ENCODE assay signal across 8 cellular contexts in the genomic region with DNA sequence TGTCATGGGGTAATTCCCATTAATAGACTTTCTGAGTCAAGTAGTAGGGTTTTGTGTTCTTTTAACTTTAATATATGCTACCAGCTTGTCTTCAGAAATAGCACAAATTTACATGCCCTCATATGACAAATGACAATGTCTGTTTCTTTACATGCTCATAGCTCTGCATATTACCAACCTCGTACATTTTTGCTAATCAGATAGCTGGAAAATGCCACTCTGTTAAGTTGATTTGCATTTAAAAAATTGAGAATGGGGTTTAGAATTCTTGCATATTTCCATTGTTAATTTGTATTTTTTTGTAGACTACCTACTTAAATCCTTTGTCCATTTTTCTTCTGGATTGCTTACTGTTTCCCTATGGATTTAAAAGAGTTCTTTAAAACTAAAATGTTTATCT. TPM values are rescaled to one million over a fixed set of nuclear protein-coding genes. Genes with fewer than 3 reads are reported as not detected.
"Had no signal": no experiment of that assay in that cellular context is flagged by ENCODE, and none has a peak within 500 bp of the region (broad histone marks: within the 10 kb centered on the region; RNA-seq: fewer than 3 reads in every experiment).

No MANE protein-coding gene starts in this region.

- H3K9ac ChIP-seq: KMS-11 had no signal

- H3K27ac ChIP-seq: HL-60, KMS-11 had no signal

- DNase-seq: IMR-90, KBM-7, KG1 had no signal

- H3K4me2 ChIP-seq: KMS-11 had no signal

- H3K4me3 ChIP-seq: K562 had no signal

- ATAC-seq: HepG2, K562 had no signal

RNA-seq across cellular contexts. Expression of a gene that starts 9.3 kb away (rescaled TPM):
- polyA plus RNA-seq: HepG2, IgD-negative memory B cell, IMR-90, K562 had no signal

RNA-seq across cellular contexts. Expression of a gene that starts 31.2 kb away (rescaled TPM):
- polyA plus RNA-seq: K562 had no signal

RNA-seq across cellular contexts. Expression of a gene that starts 34.0 kb away (rescaled TPM):
- polyA plus RNA-seq: IgD-negative memory B cell, IMR-90, K562 had no signal
